ENCODE assay signal across 23 cellular contexts in the genomic region with DNA sequence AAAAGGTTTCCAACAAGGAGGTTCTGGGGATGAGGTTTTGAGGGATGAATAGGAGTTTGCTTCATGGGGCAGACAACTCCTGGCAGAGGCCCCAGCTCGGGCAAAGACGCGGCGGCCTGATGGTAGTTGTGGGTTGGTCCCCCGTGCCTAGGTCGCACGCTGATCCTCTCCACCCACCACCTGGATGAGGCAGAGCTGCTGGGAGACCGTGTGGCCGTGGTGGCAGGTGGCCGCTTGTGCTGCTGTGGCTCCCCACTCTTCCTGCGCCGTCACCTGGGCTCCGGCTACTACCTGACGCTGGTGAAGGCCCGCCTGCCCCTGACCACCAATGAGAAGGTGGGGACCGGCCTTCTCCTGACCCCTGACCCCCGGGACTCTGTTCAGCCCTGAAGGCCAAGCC. TPM values are rescaled to one million over a fixed set of nuclear protein-coding genes. Genes with fewer than 3 reads are reported as not detected.
"Had no signal": no experiment of that assay in that cellular context is flagged by ENCODE, and none has a peak within 500 bp of the region (broad histone marks: within the 10 kb centered on the region; RNA-seq: fewer than 3 reads in every experiment).

No MANE protein-coding gene starts in this region.

- DNase-seq: activated B cell treated with CpG ODN at 0.5 μM for 24 hours; activated CD4-positive, alpha-beta memory T cell treated with anti-CD3 and anti-CD28 coated beads for 36 hours; activated CD4-positive, alpha-beta T cell treated with anti-CD3 and anti-CD28 coated beads for 4 hours; activated naive CD8-positive, alpha-beta T cell treated with anti-CD3 and anti-CD28 coated beads for 36 hours; cerebellar nuclear complex; endodermal cell; esophagus squamous epithelium; gastrocnemius medialis; head of caudate nucleus; hypothalamus; left ventricle myocardium inferior; retina; stimulated activated CD4-positive, alpha-beta T cell treated with anti-CD3 and anti-CD28 coated beads, Interleukin-2, amount 100 ng/mL, for 48 hours; stimulated activated CD8-positive, alpha-beta memory T cell treated with anti-CD3 and anti-CD28 coated beads, Interleukin-4, amount 100 ng/mL, for 48 hours; stimulated activated naive CD4-positive, alpha-beta T cell; T-helper 17 cell had no signal

- H3K4me1 Mint-ChIP-seq: activated naive CD8-positive, alpha-beta T cell treated with anti-CD3 and anti-CD28 coated beads for 36 hours; endodermal cell had no signal

- ATAC-seq: gastrocnemius medialis, T-helper 17 cell had no signal

- H3K27ac ChIP-seq: breast epithelium, coronary artery, esophagus squamous epithelium, gastrocnemius medialis, left ventricle myocardium inferior, thoracic aorta had no signal

- H3K4me3 Mint-ChIP-seq: activated B cell treated with CpG ODN at 0.5 μM for 24 hours; activated CD4-positive, alpha-beta memory T cell treated with anti-CD3 and anti-CD28 coated beads for 36 hours; activated naive CD8-positive, alpha-beta T cell treated with anti-CD3 and anti-CD28 coated beads for 36 hours; endodermal cell; T-helper 17 cell had no signal

- H3K4me1 ChIP-seq: breast epithelium, gastrocnemius medialis, left ventricle myocardium inferior had no signal

- H3K4me3 ChIP-seq: breast epithelium, coronary artery, esophagus squamous epithelium, gastrocnemius medialis, left ventricle myocardium inferior, thoracic aorta had no signal

- H3K27me3 ChIP-seq: breast epithelium, esophagus squamous epithelium, gastrocnemius medialis had no signal

- H3K27me3 Mint-ChIP-seq: activated B cell treated with CpG ODN at 0.5 μM for 24 hours; activated CD4-positive, alpha-beta memory T cell treated with anti-CD3 and anti-CD28 coated beads for 36 hours; activated naive CD8-positive, alpha-beta T cell treated with anti-CD3 and anti-CD28 coated beads for 36 hours; progenitor cell of endocrine pancreas; T-helper 17 cell had no signal

- H3K27ac Mint-ChIP-seq: activated B cell treated with CpG ODN at 0.5 μM for 24 hours; activated CD4-positive, alpha-beta memory T cell treated with anti-CD3 and anti-CD28 coated beads for 36 hours; activated naive CD8-positive, alpha-beta T cell treated with anti-CD3 and anti-CD28 coated beads for 36 hours; endodermal cell; progenitor cell of endocrine pancreas; T-helper 17 cell had no signal

- H3K36me3 ChIP-seq: breast epithelium, thoracic aorta had no signal

- H3K9me3 Mint-ChIP-seq: activated CD4-positive, alpha-beta memory T cell treated with anti-CD3 and anti-CD28 coated beads for 36 hours; endodermal cell had no signal

RNA-seq across cellular contexts. Expression of a gene that starts 30.5 kb away (rescaled TPM):
- total RNA-seq: activated B cell treated with CpG ODN at 0.5 μM for 24 hours; activated CD4-positive, alpha-beta memory T cell treated with anti-CD3 and anti-CD28 coated beads for 36 hours; activated naive CD8-positive, alpha-beta T cell treated with anti-CD3 and anti-CD28 coated beads for 36 hours; breast epithelium; endodermal cell; esophagus squamous epithelium; gastrocnemius medialis; left ventricle myocardium inferior; osteoblast; progenitor cell of endocrine pancreas; T-helper 17 cell; thoracic aorta; ureter had no signal
- polyA plus RNA-seq: neural cell had no signal
